Comparison of ENCODE assay signal across 7 cellular contexts in genomic region chr5:17436766-17437221, GRCh38.
DNase-seq lines count a peak whose midpoint lies in the region; ATAC-seq, FAIRE-seq and TF ChIP-seq lines count a peak whose summit lies in the region.

No MANE protein-coding gene starts in this region.

- WGBS in K562 (ENCODE audit: insufficient coverage, low coverage, missing lambda C conversion rate) = 0% methylated on average over 4 of the region's 4 CpGs

- peaks cover 3% of the 10 kb centered on the region for H3K9me3 Mint-ChIP-seq in activated CD4-positive, alpha-beta memory T cell treated with anti-CD3 and anti-CD28 coated beads, Interleukin-2, amount 10 ng/mL, durations not matched to agents 7 days and 5 days

- no peak overlapping the region for H3K9ac ChIP-seq in K562 (ENCODE audit: insufficient read depth in 1 of 2, low read depth in 2 of 2, low read length in 2 of 2)

- no peaks in the 10 kb centered on the region for H3K4me1 Mint-ChIP-seq in activated CD4-positive, alpha-beta memory T cell treated with anti-CD3 and anti-CD28 coated beads, Interleukin-2, amount 10 ng/mL, durations not matched to agents 7 days and 5 days

- intact Hi-C loops in K562 (cut with micrococcal nuclease) = no loop called here

- no peaks in the 10 kb centered on the region for H3K36me3 Mint-ChIP-seq in activated CD4-positive, alpha-beta memory T cell treated with anti-CD3 and anti-CD28 coated beads, Interleukin-2, amount 10 ng/mL, durations not matched to agents 7 days and 5 days (ENCODE audit: low read depth)

- no peak overlapping the region for H3K27ac ChIP-seq in K562 (ENCODE audit: extremely low read depth, low read depth, low read length)

- no peaks in the 10 kb centered on the region for H3K9me1 ChIP-seq in K562 (ENCODE audit: control insufficient read depth, insufficient read depth, low read length)

- no peak overlapping the region for H3K4me3 ChIP-seq in K562
- H3K4me3 ChIP-seq in skeletal muscle cell (ENCODE audit: low read depth, low read length) = peak overlapping the region; percentile 1

- DNase-seq in K562 (ENCODE audit: extremely low read depth in 1 of 4, low spot score in 3 of 4) (no peak), skeletal muscle cell (ENCODE audit: low read depth) (no peak), COLO668 (lab: John Stamatoyannopoulos, UW; ENCODE audit: unreplicated experiment) (no peak), NCI-H345 treated with DMSO at 0.1 percent for 48 hours (lab: John Stamatoyannopoulos, UW; ENCODE audit: unreplicated experiment) (no peak)
- DNase-seq in activated CD4-positive, alpha-beta memory T cell treated with anti-CD3 and anti-CD28 coated beads, Interleukin-2, amount 10 ng/mL, durations not matched to agents 7 days and 5 days = no peak

- no TSS peak for BruUV-seq in K562 (replicated peaks; lab: Mats Ljungman, UMichigan)

- no peak for TF ChIP-seq RAD21 in K562 (CRISPR knock-in tag; conservative IDR thresholded peaks at IDR 0.05 in 1 of 2, IDR thresholded peaks at IDR 0.05 in 1 of 2)

- no peaks in the 10 kb centered on the region for H4K20me1 ChIP-seq in K562 (replicated peaks; ENCODE audit: control insufficient read depth, insufficient read depth, low read length)

- H3K9me3 ChIP-seq in K562 (replicated peaks; ENCODE audit: control insufficient read depth, insufficient read depth, low read depth, low read length) = no peaks in the 10 kb centered on the region

- ATAC-seq in GM19438 (IDR thresholded peaks at IDR 0.05; ENCODE audit: low read depth, unreplicated experiment) (peak; percentile 77), HG03354 (IDR thresholded peaks at IDR 0.05; ENCODE audit: poor library complexity, severe bottlenecking, unreplicated experiment) (peak; percentile 90), K562 (no peak)

- in situ Hi-C loops in K562 (cut with MboI) = no loop called here

- no peak overlapping the region for H3K4me2 ChIP-seq in K562 (ENCODE audit: insufficient read depth, low read length)

- no peak for TF ChIP-seq POLR2A in K562 (conservative IDR thresholded peaks at IDR 0.05)

- H3K27ac Mint-ChIP-seq in activated CD4-positive, alpha-beta memory T cell treated with anti-CD3 and anti-CD28 coated beads, Interleukin-2, amount 10 ng/mL, durations not matched to agents 7 days and 5 days = no peak overlapping the region

- no peak overlapping the region for H2AFZ ChIP-seq in K562 (ENCODE audit: low read depth, low read length)

- no peak for TF ChIP-seq EP300 in K562 (IDR thresholded peaks at IDR 0.05; ENCODE audit: low read length)

- no peak overlapping the region for H3K4me3 Mint-ChIP-seq in activated CD4-positive, alpha-beta memory T cell treated with anti-CD3 and anti-CD28 coated beads, Interleukin-2, amount 10 ng/mL, durations not matched to agents 7 days and 5 days

- no peaks in the 10 kb centered on the region for H3K36me3 ChIP-seq in K562 (ENCODE audit: control insufficient read depth, insufficient read depth, low read length)

- H3K79me2 ChIP-seq in K562 (ENCODE audit: control insufficient read depth, insufficient read depth, low read length) = no peaks in the 10 kb centered on the region

- no peak for TF ChIP-seq CTCF in K562 (IDR thresholded peaks at IDR 0.05 in 2 of 3, conservative IDR thresholded peaks at IDR 0.05 in 1 of 3; ENCODE audit: insufficient read depth in 2 of 3, low read depth in 1 of 3, low read length in 3 of 3)

- H3K4me1 ChIP-seq in K562 (replicated peaks in 1 of 2; ENCODE audit: control insufficient read depth in 2 of 2, insufficient read depth in 2 of 2, low read length in 2 of 2) = no peaks in the 10 kb centered on the region

- no peaks in the 10 kb centered on the region for H3K27me3 ChIP-seq in K562 (ENCODE audit: control insufficient read depth in 2 of 2, insufficient read depth in 2 of 2, low read length in 2 of 2)

- POLR2A ChIA-PET in K562 (lab: Yijun Ruan, JAX) = no interaction called here
- POLR2A ChIA-PET in activated CD4-positive, alpha-beta memory T cell treated with anti-CD3 and anti-CD28 coated beads, Interleukin-2, amount 10 ng/mL, durations not matched to agents 7 days and 5 days (lab: Charles Lee) = no interaction called here

- H3K27me3 Mint-ChIP-seq in activated CD4-positive, alpha-beta memory T cell treated with anti-CD3 and anti-CD28 coated beads, Interleukin-2, amount 10 ng/mL, durations not matched to agents 7 days and 5 days = no peaks in the 10 kb centered on the region

- CTCF ChIA-PET in K562 (lab: Yijun Ruan, JAX; ENCODE audit: low intra/inter-chr PET ratio) = no interaction called here
- CTCF ChIA-PET in activated CD4-positive, alpha-beta memory T cell treated with anti-CD3 and anti-CD28 coated beads, Interleukin-2, amount 10 ng/mL, durations not matched to agents 7 days and 5 days (lab: Charles Lee) = no interaction called here

- FAIRE-seq in K562 (lab: Jason Lieb, UNC) = peak; percentile 23

TF ChIP-seq in K562, 482 proteins besides CTCF, POLR2A, EP300 and RAD21:
- TF ChIP-seq KDM4B (IDR thresholded peaks at IDR 0.05; ENCODE audit: borderline replicate concordance in 2 of 2, low read depth in 1 of 2) (no peak), PHTF2 (CRISPR knock-in tag; IDR thresholded peaks at IDR 0.05) (no peak), POLR3A (IDR thresholded peaks at IDR 0.05; ENCODE audit: borderline replicate concordance, extremely low read depth, insufficient read depth, insufficient read length) (no peak), CTBP1 (IDR thresholded peaks at IDR 0.05; ENCODE audit: borderline replicate concordance) (no peak), RNF2 (IDR thresholded peaks at IDR 0.05) (no peak), E2F3 (CRISPR knock-in tag; IDR thresholded peaks at IDR 0.05) (no peak), RERE (CRISPR knock-in tag; IDR thresholded peaks at IDR 0.05; ENCODE audit: borderline replicate concordance) (no peak), ZNF124 (CRISPR knock-in tag; IDR thresholded peaks at IDR 0.05) (no peak), BRF2 (IDR thresholded peaks at IDR 0.05; ENCODE audit: borderline replicate concordance, insufficient read depth, insufficient read length) (no peak)
